8 cellular contexts compared by ENCODE assay signal in the genomic region with DNA sequence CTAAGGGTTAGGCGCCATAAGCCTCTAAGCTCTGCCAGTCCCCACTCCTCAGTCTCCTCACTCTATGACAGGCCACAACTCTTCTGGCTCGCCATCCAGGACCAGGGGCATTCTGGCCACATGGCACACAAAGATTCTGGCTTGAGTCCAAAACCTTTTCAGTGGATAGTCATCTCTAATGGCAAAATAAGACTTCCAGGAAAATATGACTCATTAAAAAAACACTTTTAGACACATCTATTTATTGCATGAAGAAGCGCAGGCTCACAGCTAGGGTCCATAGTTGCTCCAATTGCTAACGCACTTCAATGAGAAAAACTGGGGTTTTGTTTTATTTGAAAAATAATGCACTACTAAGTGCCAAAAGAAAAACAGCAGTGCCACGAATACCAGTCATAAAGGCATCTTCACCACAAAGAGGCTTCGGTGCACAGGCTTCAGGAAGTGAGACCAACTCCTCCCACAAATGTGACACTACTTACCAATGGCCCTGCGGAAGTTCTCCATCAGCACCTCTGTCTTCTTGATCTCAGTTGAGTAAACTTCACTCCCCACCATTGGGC. TPM values are rescaled to one million over a fixed set of nuclear protein-coding genes. Genes with fewer than 3 reads are reported as not detected.
DNase-seq lines count a peak whose midpoint lies in the region; ATAC-seq, FAIRE-seq and TF ChIP-seq lines count a peak whose summit lies in the region.

No MANE protein-coding gene starts in this region.

- H3K4me3 Mint-ChIP-seq in activated T-helper 17 cell treated with anti-CD3 and anti-CD28 coated beads, Interleukin-2, amount 50 U/mL, for 72 hours, result peak overlapping the region; percentile 79

- in situ Hi-C loops in G401 (cut with HindIII; ENCODE audit: low sequenced_read_pairs), result no loop called here
- in situ Hi-C loops in HAP-1 (cut with MboI; ENCODE audit: low sequenced_read_pairs), result no loop called here

- H3K36me3 ChIP-seq in HAP-1 (replicated peaks), result peaks cover 83% of the 10 kb centered on the region

- DNase-seq in G401 (ENCODE audit: low spot score) (peak; percentile 4), NCI-H2029 treated with DMSO at 0.1 percent for 48 hours (lab: John Stamatoyannopoulos, UW) (peak; percentile 39), GM10266 (ENCODE audit: extremely low spot score) (no peak), posterior cingulate gyrus (no peak), HAP-1 (ENCODE audit: low spot score in 2 of 2) (no peak)

- H3K27me3 ChIP-seq in HAP-1 (ENCODE audit: low read depth), result no peaks in the 10 kb centered on the region

- H3K27ac Mint-ChIP-seq in activated T-helper 17 cell treated with anti-CD3 and anti-CD28 coated beads, Interleukin-2, amount 50 U/mL, for 72 hours, result peak overlapping the region; percentile 97

- peaks cover 36% of the 10 kb centered on the region for H3K4me1 Mint-ChIP-seq in activated T-helper 17 cell treated with anti-CD3 and anti-CD28 coated beads, Interleukin-2, amount 50 U/mL, for 72 hours

- H3K36me3 Mint-ChIP-seq in activated T-helper 17 cell treated with anti-CD3 and anti-CD28 coated beads, Interleukin-2, amount 50 U/mL, for 72 hours (ENCODE audit: low read depth), result peaks cover 90% of the 10 kb centered on the region

- no peaks in the 10 kb centered on the region for H3K4me1 ChIP-seq in HAP-1

- no peak for TF ChIP-seq CTCF in GM10266 (IDR thresholded peaks at IDR 0.05; ENCODE audit: control insufficient read depth, insufficient read depth, low read depth, missing control alignments)

- H3K9me3 Mint-ChIP-seq in activated T-helper 17 cell treated with anti-CD3 and anti-CD28 coated beads, Interleukin-2, amount 50 U/mL, for 72 hours, result no peaks in the 10 kb centered on the region

- H3K27me3 Mint-ChIP-seq in activated T-helper 17 cell treated with anti-CD3 and anti-CD28 coated beads, Interleukin-2, amount 50 U/mL, for 72 hours, result no peaks in the 10 kb centered on the region

- no peak overlapping the region for H3K4me3 ChIP-seq in HAP-1

- intact Hi-C loops in posterior cingulate gyrus (cut with DNase I), result no loop called here

- ATAC-seq in activated T-helper 17 cell treated with anti-CD3 and anti-CD28 coated beads, Interleukin-2, amount 50 U/mL, for 72 hours (replicated peaks), result peak; percentile 95
- ATAC-seq in GM21576 (IDR thresholded peaks at IDR 0.05; ENCODE audit: unreplicated experiment), result no peak

- H3K9me3 ChIP-seq in HAP-1, result no peaks in the 10 kb centered on the region

- peak; percentile 90 for FAIRE-seq in islet of Langerhans (lab: Jason Lieb, UNC)

RNA-seq across cellular contexts. Expression of a gene that starts 11.1 kb away (rescaled TPM):
- 160 and 177 TPM in 2 replicates for total RNA-seq in G401 (2014; rRNA removed; shearing (Covaris generic))
- 10 to 100 TPM; 37.6 to 95.2 TPM for total RNA-seq in activated T-helper 17 cell treated with anti-CD3 and anti-CD28 coated beads, Interleukin-2, amount 50 U/mL, for 72 hours

RNA-seq across cellular contexts. Expression of a gene that starts 40.8 kb away (rescaled TPM):
- total RNA-seq in G401 (2014; rRNA removed; shearing (Covaris generic)), result 14.6 and 25.1 TPM in 2 replicates
- total RNA-seq in activated T-helper 17 cell treated with anti-CD3 and anti-CD28 coated beads, Interleukin-2, amount 50 U/mL, for 72 hours, result 10 to 100 TPM; 10.5 to 12.8 TPM

Comparison
In these comparisons a context has a peak if more than half of its experiments do, and no peak if none do; other contexts are left out.
1. DNase-seq: peak in G401 (single experiment) and NCI-H2029 treated with DMSO at 0.1 percent for 48 hours (single experiment); none in GM10266 (single experiment), posterior cingulate gyrus (0 of 10) and HAP-1 (0 of 2).